Comparison of ENCODE assay signal across 8 cellular contexts in genomic region chr21:31282095-31282709, GRCh38.
A peak's percentile ranks its signal among the peaks of the same experiment; 100 is the strongest.
DNase-seq lines count a peak whose midpoint lies in the region; ATAC-seq and TF ChIP-seq lines count a peak whose summit lies in the region.

No MANE protein-coding gene starts in this region.

- H4K20me1 ChIP-seq in PC-3 (ENCODE audit: low read length): no peaks in the 10 kb centered on the region
- H4K20me1 ChIP-seq in MM.1S (ENCODE audit: insufficient read depth, low read length): no peaks in the 10 kb centered on the region

- H3K36me3 Mint-ChIP-seq in CD4-positive, CD25-positive, alpha-beta regulatory T cell: peaks cover 5% of the 10 kb centered on the region
- H3K36me3 Mint-ChIP-seq in natural killer cell: no peaks in the 10 kb centered on the region

- ATAC-seq in CD4-positive, CD25-positive, alpha-beta regulatory T cell (ENCODE audit: low read depth in 2 of 2): no peak
- ATAC-seq in PC-3: peak; percentile 74
- no peak for ATAC-seq in natural killer cell
- no peak for ATAC-seq in HG02571 (IDR thresholded peaks at IDR 0.05; ENCODE audit: unreplicated experiment)
- no peak for ATAC-seq in HG03432 (IDR thresholded peaks at IDR 0.05; ENCODE audit: unreplicated experiment)

- peaks cover 4% of the 10 kb centered on the region for H3K27me3 Mint-ChIP-seq in CD4-positive, CD25-positive, alpha-beta regulatory T cell
- no peaks in the 10 kb centered on the region for H3K27me3 Mint-ChIP-seq in natural killer cell (ENCODE audit: low read depth in 2 of 2)

- H3K79me2 ChIP-seq in PC-3 (ENCODE audit: low read length) (no peaks in the 10 kb centered on the region), MM.1S (ENCODE audit: low read length) (no peaks in the 10 kb centered on the region)

- no peaks in the 10 kb centered on the region for H3K27me3 ChIP-seq in CD4-positive, CD25-positive, alpha-beta regulatory T cell (ENCODE audit: control insufficient read depth, insufficient read depth, low read length)
- H3K27me3 ChIP-seq in PC-3 (ENCODE audit: low read length) (no peaks in the 10 kb centered on the region), MM.1S (replicated peaks; ENCODE audit: insufficient read depth, low read length) (no peaks in the 10 kb centered on the region)

- BruUV-seq in PC-3 (replicated peaks; lab: Mats Ljungman, UMichigan): no TSS peak

- peak overlapping the region; percentile 55 to 94 (median 70) for H3K27ac Mint-ChIP-seq in CD4-positive, CD25-positive, alpha-beta regulatory T cell
- H3K27ac Mint-ChIP-seq in natural killer cell: peak overlapping the region; percentile 29 to 65

- intact Hi-C loops in PC-3 (cut with micrococcal nuclease): no loop called here
- intact Hi-C loops in natural killer cell (cut with micrococcal nuclease): no loop called here

- H3K9me3 ChIP-seq in CD4-positive, CD25-positive, alpha-beta regulatory T cell (ENCODE audit: control insufficient read depth in 2 of 2, low read length in 2 of 2): no peaks in the 10 kb centered on the region
- H3K9me3 ChIP-seq in PC-3 (ENCODE audit: low read length): no peaks in the 10 kb centered on the region
- no peaks in the 10 kb centered on the region for H3K9me3 ChIP-seq in MM.1S (replicated peaks; ENCODE audit: insufficient read depth, low read length)

- H3K27ac ChIP-seq in CD4-positive, CD25-positive, alpha-beta regulatory T cell (ENCODE audit: insufficient read depth, low read length, poor library complexity, severe bottlenecking): no peak overlapping the region
- no peak overlapping the region for H3K27ac ChIP-seq in PC-3 (ENCODE audit: low read length)
- H3K27ac ChIP-seq in epithelial cell of prostate: peak overlapping the region; percentile 17
- H3K27ac ChIP-seq in MM.1S (ENCODE audit: low read length): no peak overlapping the region

- CTCF ChIA-PET in PC-3 (lab: Charles Lee): no interaction called here

- TF ChIP-seq CTCF in PC-3 (conservative IDR thresholded peaks at IDR 0.05; ENCODE audit: low read depth, low read length) (no peak), natural killer cell (IDR thresholded peaks at IDR 0.05) (no peak), MM.1S (IDR thresholded peaks at IDR 0.05; ENCODE audit: low read length) (no peak)

- peak overlapping the region in 1 of 4 donors; percentile 78 for H3K4me3 Mint-ChIP-seq in CD4-positive, CD25-positive, alpha-beta regulatory T cell
- H3K4me3 Mint-ChIP-seq in natural killer cell: peak overlapping the region; percentile 38

- 0 out of 2 replicates have a peak overlapping the region, but pooled peaks have one; percentile 10 for H3K4me2 ChIP-seq in PC-3 (ENCODE audit: low read length)
- no peak overlapping the region for H3K4me2 ChIP-seq in MM.1S (ENCODE audit: low read depth, low read length)

- H3F3A ChIP-seq in PC-3 (ENCODE audit: low read length, unreplicated experiment): no peaks in the 10 kb centered on the region
- H3F3A ChIP-seq in MM.1S (ENCODE audit: insufficient read depth, low read length): no peaks in the 10 kb centered on the region

- no peak for DNase-seq in CD4-positive, CD25-positive, alpha-beta regulatory T cell
- peak; percentile 40 for DNase-seq in PC-3
- no peak for DNase-seq in epithelial cell of prostate (ENCODE audit: low read depth, low spot score)
- DNase-seq in natural killer cell: no peak
- DNase-seq in NCI-H2081 (lab: John Stamatoyannopoulos, UW): no peak
- DNase-seq in MM.1S: no peak

- peaks cover 0 to under 1% (median 0%) of the 10 kb centered on the region in 7 donors for H3K9me3 Mint-ChIP-seq in CD4-positive, CD25-positive, alpha-beta regulatory T cell
- H3K9me3 Mint-ChIP-seq in natural killer cell: peaks cover 0 to 3% of the 10 kb centered on the region in 2 donors

- H2AFZ ChIP-seq in PC-3 (ENCODE audit: low read length): no peak overlapping the region
- no peak overlapping the region for H2AFZ ChIP-seq in MM.1S (ENCODE audit: low read length)

- H3K4me3 ChIP-seq in CD4-positive, CD25-positive, alpha-beta regulatory T cell (ENCODE audit: low read depth, low read length): no peak overlapping the region
- H3K4me3 ChIP-seq in PC-3 (ENCODE audit: low read length) (no peak overlapping the region), MM.1S (ENCODE audit: low read length) (no peak overlapping the region)

- H3K9ac ChIP-seq in PC-3 (ENCODE audit: low read length): no peak overlapping the region
- H3K9ac ChIP-seq in MM.1S (ENCODE audit: low read length): no peak overlapping the region

- H3K36me3 ChIP-seq in CD4-positive, CD25-positive, alpha-beta regulatory T cell (ENCODE audit: control insufficient read depth, insufficient read depth, low read length): no peaks in the 10 kb centered on the region
- no peaks in the 10 kb centered on the region for H3K36me3 ChIP-seq in PC-3 (ENCODE audit: low read depth, low read length)
- H3K36me3 ChIP-seq in MM.1S (replicated peaks; ENCODE audit: insufficient read depth, low read length): no peaks in the 10 kb centered on the region

- POLR2A ChIA-PET in PC-3 (lab: Charles Lee; ENCODE audit: unreplicated experiment): no interaction called here

- no peaks in the 10 kb centered on the region for H3K9me2 ChIP-seq in PC-3 (replicated peaks; ENCODE audit: low read length)
- no peaks in the 10 kb centered on the region for H3K9me2 ChIP-seq in MM.1S (replicated peaks; ENCODE audit: insufficient read depth, low read length)

- peaks cover 7% of the 10 kb centered on the region for H3K4me1 ChIP-seq in CD4-positive, CD25-positive, alpha-beta regulatory T cell (ENCODE audit: control insufficient read depth, insufficient read depth, low read length, poor library complexity, severe bottlenecking)
- H3K4me1 ChIP-seq in PC-3 (ENCODE audit: insufficient read depth, low read length) (peaks cover 18% of the 10 kb centered on the region), MM.1S (ENCODE audit: low read length) (no peaks in the 10 kb centered on the region)

- H3K4me1 Mint-ChIP-seq in CD4-positive, CD25-positive, alpha-beta regulatory T cell: peaks cover 0 to 33% (median 13%) of the 10 kb centered on the region in 4 donors
- H3K4me1 Mint-ChIP-seq in natural killer cell: peaks cover 19 to 30% of the 10 kb centered on the region in 2 donors
